ENCODE assay signal across 21 cellular contexts in the genomic region with DNA sequence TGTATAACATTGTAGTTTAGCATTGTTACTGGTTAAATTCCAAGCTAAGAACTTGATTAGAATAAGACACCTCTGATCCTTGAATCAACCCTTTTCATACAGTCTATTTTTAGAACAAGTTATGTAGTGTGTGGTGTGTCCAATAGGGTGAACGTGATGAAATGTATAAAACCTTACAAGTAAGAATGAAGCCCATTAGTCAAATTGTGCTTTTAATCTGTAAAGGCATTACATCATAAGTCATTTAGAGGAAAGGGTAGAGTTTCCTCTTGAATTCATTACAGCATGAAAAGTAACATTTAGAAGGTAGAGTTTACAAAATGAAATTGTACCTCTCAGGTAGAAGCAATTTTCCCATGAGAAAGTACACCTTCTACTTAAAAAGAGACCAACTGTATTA.
DNase-seq lines count a peak whose midpoint lies in the region; ATAC-seq and TF ChIP-seq lines count a peak whose summit lies in the region.
"Had no signal": no experiment of that assay in that cellular context is flagged by ENCODE, and none has a peak within 500 bp of the region (broad histone marks: within the 10 kb centered on the region; RNA-seq: fewer than 3 reads in every experiment).

No MANE protein-coding gene starts in this region.

- WGBS in IMR-90 (ENCODE audit: extremely low coverage in 2 of 2, insufficient read length in 1 of 2), 2 experiments = no CpG with 5 or more reads among the region's 1 CpG
- WGBS in tibial nerve, 2 donors = 13 to 21% methylated on average over 1 of the region's 1 CpG

- TF ChIP-seq POLR2A in IMR-90 (IDR thresholded peaks at IDR 0.05; ENCODE audit: low read depth, low read length) = no peak
- no peak for TF ChIP-seq POLR2A in tibial nerve (IDR thresholded peaks at IDR 0.05)

- TF ChIP-seq EP300 in tibial nerve (IDR thresholded peaks at IDR 0.05) = no peak

- no peak overlapping the region for H3K23ac ChIP-seq in IMR-90 (ENCODE audit: low read depth, low read length)

- no peaks in the 10 kb centered on the region for H3K4me1 ChIP-seq in A673 (ENCODE audit: insufficient read depth, low read length, poor library complexity, severe bottlenecking)
- H3K4me1 ChIP-seq in IMR-90 (ENCODE audit: control insufficient read depth, insufficient read depth, low read length) = no peaks in the 10 kb centered on the region; the same call in 1 of the 2 replicates
- H3K4me1 ChIP-seq in osteoblast (ENCODE audit: insufficient read depth, low read length) = peaks cover 7% of the 10 kb centered on the region
- H3K4me1 ChIP-seq in tibial nerve = peaks cover 0 to 5% (median 0%) of the 10 kb centered on the region in 4 donors

- no peak for ATAC-seq in IMR-90 (ENCODE audit: low read depth)
- ATAC-seq: Panc1 had no signal

- no peak overlapping the region for H3K9ac ChIP-seq in IMR-90 (ENCODE audit: low read depth, low read length)

- TF ChIP-seq RAD21 in IMR-90 (IDR thresholded peaks at IDR 0.05; ENCODE audit: low read length) = no peak

- H3K36me3 ChIP-seq in A673 (ENCODE audit: insufficient read depth, low read length, poor library complexity, severe bottlenecking) = no peaks in the 10 kb centered on the region
- no peaks in the 10 kb centered on the region for H3K36me3 ChIP-seq in IMR-90 (ENCODE audit: control insufficient read depth, insufficient read depth, low read length)
- H3K36me3 ChIP-seq in osteoblast (ENCODE audit: insufficient read depth, low read length) = no peaks in the 10 kb centered on the region
- no peaks in the 10 kb centered on the region for H3K36me3 ChIP-seq in tibial nerve

- H3K9me1 ChIP-seq in IMR-90 (ENCODE audit: insufficient read depth, low read length) = no peaks in the 10 kb centered on the region

- H2AK9ac ChIP-seq in IMR-90 (replicated peaks; ENCODE audit: low read depth, low read length, poor library complexity) = no peak overlapping the region

- no peak overlapping the region for H2AK5ac ChIP-seq in IMR-90 (ENCODE audit: low read depth, low read length)

- H3K27ac ChIP-seq in A673 (ENCODE audit: low read depth, low read length, poor library complexity, severe bottlenecking) = no peak overlapping the region
- H3K27ac ChIP-seq in IMR-90 (ENCODE audit: insufficient read depth, low read length) = no peak overlapping the region
- H3K27ac ChIP-seq in osteoblast (ENCODE audit: low read depth, low read length) = no peak overlapping the region
- no peak overlapping the region for H3K27ac ChIP-seq in tibial nerve
- H3K27ac ChIP-seq: RWPE1 had no signal

- BruUV-seq in A673 (replicated peaks; lab: Mats Ljungman, UMichigan) (no TSS peak), IMR-90 (replicated peaks; lab: Mats Ljungman, UMichigan) (no TSS peak)

- H3K14ac ChIP-seq in IMR-90 (replicated peaks; ENCODE audit: low read depth, low read length) = no peak overlapping the region

- H3K4me3 ChIP-seq in A673 (ENCODE audit: low read depth, low read length, poor library complexity, severe bottlenecking) = no peak overlapping the region
- no peak overlapping the region for H3K4me3 ChIP-seq in IMR-90 (ENCODE audit: insufficient read depth, low read depth, low read length)
- no peak overlapping the region for H3K4me3 ChIP-seq in choroid plexus epithelial cell (ENCODE audit: low read depth, low read length)
- H3K4me3 ChIP-seq in osteoblast (ENCODE audit: insufficient read depth, low read length) = no peak overlapping the region
- no peak overlapping the region for H3K4me3 ChIP-seq in tibial nerve

- in situ Hi-C loops in IMR-90 (cut with MboI; ENCODE audit: low sequenced_read_pairs) = no loop called here

- TF ChIP-seq CTCF in A673 (conservative IDR thresholded peaks at IDR 0.05; ENCODE audit: low read depth, low read length) (no peak), IMR-90 (conservative IDR thresholded peaks at IDR 0.05; ENCODE audit: low read depth, low read length) (no peak), choroid plexus epithelial cell (conservative IDR thresholded peaks at IDR 0.05; ENCODE audit: low read depth, low read length) (no peak), osteoblast (IDR thresholded peaks at IDR 0.05; ENCODE audit: extremely low read depth, low read depth, low read length) (no peak), tibial nerve (IDR thresholded peaks at IDR 0.05) (no peak)

- DNase-seq in A673 (ENCODE audit: low spot score) (peak; percentile 7), IMR-90 (peak; percentile 23), choroid plexus epithelial cell (ENCODE audit: low read depth) (peak; percentile 6), osteoblast (ENCODE audit: insufficient read length, low spot score, missing footprints) (no peak), OCI-M2 (lab: John Stamatoyannopoulos, UW; ENCODE audit: unreplicated experiment) (no peak), tibial nerve (ENCODE audit: low spot score in 2 of 2) (no peak)
- no peak for DNase-seq in activated CD4-positive, CD25-positive, alpha-beta regulatory T cell treated with anti-CD3 and anti-CD28 coated beads, Interleukin-2, amount 50 U/mL, for 72 hours
- DNase-seq: C1 segment of cervical spinal cord; CD4-positive, alpha-beta memory T cell; COR-L47; HCEC 1CT; Kasumi-1; NCI-H1092 treated with DMSO at 0.1 percent for 48 hours; NCI-H1436; NCI-H187 treated with DMSO at 0.1 percent for 48 hours; NCI-H446; NCI-H524 treated with DMSO at 0.1 percent for 48 hours; NCI-H774; SHP77 treated with DMSO at 0.1 percent for 48 hours had no signal

- no peak overlapping the region for H3K18ac ChIP-seq in IMR-90 (ENCODE audit: low read depth, low read length)

- dilution Hi-C loops in IMR-90 (cut with HindIII; ENCODE audit: low sequenced_read_pairs, unreplicated experiment) = no loop called here

- H3K4me2 ChIP-seq in IMR-90 (ENCODE audit: low read depth, low read length) = no peak overlapping the region
- no peak overlapping the region for H3K4me2 ChIP-seq in osteoblast (ENCODE audit: insufficient read depth, low read length)

- H4K91ac ChIP-seq in IMR-90 (ENCODE audit: insufficient read depth, low read depth, low read length) = no peak overlapping the region

- no peak overlapping the region for H4K5ac ChIP-seq in IMR-90 (ENCODE audit: low read depth, low read length)

- H3K79me1 ChIP-seq in IMR-90 (ENCODE audit: low read depth in 1 of 2, low read length in 2 of 2) = no peaks in the 10 kb centered on the region

- no peaks in the 10 kb centered on the region for H3K27me3 ChIP-seq in A673 (replicated peaks; ENCODE audit: insufficient read depth, low read depth, low read length, poor library complexity)
- H3K27me3 ChIP-seq in IMR-90 (ENCODE audit: control insufficient read depth, insufficient read depth, low read length) = no peaks in the 10 kb centered on the region
- H3K27me3 ChIP-seq in osteoblast (ENCODE audit: insufficient read depth, low read length) = no peaks in the 10 kb centered on the region
- H3K27me3 ChIP-seq in tibial nerve = no peaks in the 10 kb centered on the region

- H2BK15ac ChIP-seq in IMR-90 (ENCODE audit: low read depth, low read length) = no peak overlapping the region

- no peak overlapping the region for H3K56ac ChIP-seq in IMR-90 (ENCODE audit: extremely low read depth, insufficient read depth, low read length)

- H3K4ac ChIP-seq in IMR-90 (ENCODE audit: low read depth, low read length) = no peak overlapping the region

- CTCF ChIA-PET in A673 (lab: Charles Lee) = interaction anchor here (1.2 kb wide), 1 partner anchor 232 kb away, joined by 3 read pairs; no protein-coding TSS in a partner anchor
- CTCF ChIA-PET in IMR-90 (lab: Yijun Ruan, JAX) = no interaction called here

- intact Hi-C loops in A673 (cut with micrococcal nuclease; ENCODE audit: unreplicated experiment) (loop anchor here (10.0 kb wide), 1 partner anchor 431 kb away; no protein-coding TSS in a partner anchor), IMR-90 (cut with micrococcal nuclease) (loop anchor here (10.0 kb wide), 1 partner anchor 449 kb away; no protein-coding TSS in a partner anchor)

- no peak overlapping the region for H4K8ac ChIP-seq in IMR-90 (ENCODE audit: low read depth in 2 of 2, low read length in 2 of 2)

- no peaks in the 10 kb centered on the region for H4K20me1 ChIP-seq in IMR-90 (ENCODE audit: insufficient read depth, low read length)
- no peaks in the 10 kb centered on the region for H4K20me1 ChIP-seq in osteoblast (ENCODE audit: insufficient read depth, low read length)

- H2BK120ac ChIP-seq in IMR-90 (ENCODE audit: low read depth, low read length) = no peak overlapping the region

- no peak overlapping the region for H2BK5ac ChIP-seq in IMR-90 (ENCODE audit: low read depth, low read length, poor library complexity, severe bottlenecking)

- H3K79me2 ChIP-seq in osteoblast (ENCODE audit: insufficient read depth, low read length) = no peaks in the 10 kb centered on the region

- POLR2A ChIA-PET in A673 (lab: Charles Lee; ENCODE audit: low non-redundant PET) = no interaction called here
- POLR2A ChIA-PET in IMR-90 (lab: Charles Lee; ENCODE audit: unreplicated experiment) = no interaction called here

- H2AFZ ChIP-seq in IMR-90 (replicated peaks; ENCODE audit: low read length, poor library complexity) (no peak overlapping the region), osteoblast (ENCODE audit: low read length) (peak overlapping the region; percentile 18)

- H3K9me3 ChIP-seq in A673 (ENCODE audit: low read depth, low read length, poor library complexity, severe bottlenecking) (no peaks in the 10 kb centered on the region), IMR-90 (ENCODE audit: control insufficient read depth, insufficient read depth, low read length) (no peaks in the 10 kb centered on the region), osteoblast (ENCODE audit: low read depth, low read length) (no peaks in the 10 kb centered on the region), tibial nerve (no peaks in the 10 kb centered on the region)

- H2BK20ac ChIP-seq in IMR-90 (ENCODE audit: low read depth, low read length) = no peak overlapping the region

TF ChIP-seq in IMR-90, 13 proteins besides CTCF, POLR2A, EP300 and RAD21:
- TF ChIP-seq RFX5 (IDR thresholded peaks at IDR 0.05; ENCODE audit: low read depth, low read length) (no peak), CHD1 (IDR thresholded peaks at IDR 0.05; ENCODE audit: low read depth, low read length) (no peak)
- TF ChIP-seq, protein P1, sequence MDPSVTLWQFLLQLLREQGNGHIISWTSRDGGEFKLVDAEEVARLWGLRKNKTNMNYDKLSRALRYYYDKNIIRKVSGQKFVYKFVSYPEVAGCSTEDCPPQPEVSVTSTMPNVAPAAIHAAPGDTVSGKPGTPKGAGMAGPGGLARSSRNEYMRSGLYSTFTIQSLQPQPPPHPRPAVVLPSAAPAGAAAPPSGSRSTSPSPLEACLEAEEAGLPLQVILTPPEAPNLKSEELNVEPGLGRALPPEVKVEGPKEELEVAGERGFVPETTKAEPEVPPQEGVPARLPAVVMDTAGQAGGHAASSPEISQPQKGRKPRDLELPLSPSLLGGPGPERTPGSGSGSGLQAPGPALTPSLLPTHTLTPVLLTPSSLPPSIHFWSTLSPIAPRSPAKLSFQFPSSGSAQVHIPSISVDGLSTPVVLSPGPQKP (IDR thresholded peaks at IDR 0.05; ENCODE audit: borderline replicate concordance, low read depth, low read length) = no peak
TF ChIP-seq in IMR-90: peak in this region for 0.

Comparison
In these comparisons a context has a peak if more than half of its experiments do, and no peak if none do; other contexts are left out.
1. DNase-seq: peak in A673 (single experiment), IMR-90 (single experiment) and choroid plexus epithelial cell (single experiment); none in osteoblast (single experiment), OCI-M2 (single experiment), activated CD4-positive, CD25-positive, alpha-beta regulatory T cell treated with anti-CD3 and anti-CD28 coated beads, Interleukin-2, amount 50 U/mL, for 72 hours (single experiment) and tibial nerve (0 of 2).